ENCODE assay signal across 15 cellular contexts in genomic region chr17:66425751-66426396, GRCh38.
DNase-seq lines count a peak whose midpoint lies in the region; ATAC-seq and TF ChIP-seq lines count a peak whose summit lies in the region.
"Had no signal": no experiment of that assay in that cellular context is flagged by ENCODE, and none has a peak within 500 bp of the region (broad histone marks: within the 10 kb centered on the region; RNA-seq: fewer than 3 reads in every experiment).

No MANE protein-coding gene starts in this region.

- no peak overlapping the region for H3K18ac ChIP-seq in mesendoderm (ENCODE audit: low read length)

- POLR2A ChIA-PET in Caco-2 (lab: Charles Lee): no interaction called here

- no peak overlapping the region for H3K23ac ChIP-seq in mesendoderm (ENCODE audit: low read length)

- H2AK5ac ChIP-seq in mesendoderm (ENCODE audit: low read length): no peak overlapping the region

- no peak for ATAC-seq in activated T-helper 17 cell treated with anti-CD3 and anti-CD28 coated beads, Interleukin-2, amount 50 U/mL, for 72 hours (replicated peaks)
- no peak for ATAC-seq in HG03520 (IDR thresholded peaks at IDR 0.05; ENCODE audit: unreplicated experiment)
- ATAC-seq: heart left ventricle had no signal

- CTCF ChIA-PET in Caco-2 (lab: Charles Lee): interaction anchor here (0.6 kb wide), 1 partner anchor 34 kb away, joined by 6 read pairs; no protein-coding TSS in a partner anchor

- H3K79me1 ChIP-seq in mesendoderm (ENCODE audit: low read length): no peaks in the 10 kb centered on the region

- H2BK15ac ChIP-seq in mesendoderm (replicated peaks; ENCODE audit: low read depth): no peak overlapping the region

- H3K27ac Mint-ChIP-seq in Caco-2 (ENCODE audit: unreplicated experiment): peak overlapping the region; percentile 5
- H3K27ac Mint-ChIP-seq in activated T-helper 17 cell treated with anti-CD3 and anti-CD28 coated beads, Interleukin-2, amount 50 U/mL, for 72 hours: peak overlapping the region; percentile 85

- H3K9me3 ChIP-seq in Caco-2: no peaks in the 10 kb centered on the region
- H3K9me3 ChIP-seq in testis: no peaks in the 10 kb centered on the region
- H3K9me3 ChIP-seq: ascending aorta had no signal

- no peak for TF ChIP-seq POLR2A in testis (IDR thresholded peaks at IDR 0.05)

- H3K4me1 ChIP-seq in Caco-2 (peaks cover 25% of the 10 kb centered on the region), mesendoderm (ENCODE audit: control insufficient read depth, low read depth, low read length) (no peaks in the 10 kb centered on the region), testis (no peaks in the 10 kb centered on the region)
- H3K4me1 ChIP-seq: ascending aorta had no signal

- no peaks in the 10 kb centered on the region for H3K27me3 Mint-ChIP-seq in Caco-2 (ENCODE audit: insufficient read depth, unreplicated experiment)
- H3K27me3 Mint-ChIP-seq in activated T-helper 17 cell treated with anti-CD3 and anti-CD28 coated beads, Interleukin-2, amount 50 U/mL, for 72 hours: no peaks in the 10 kb centered on the region

- DNase-seq in Caco-2 (no peak), HK-2 (ENCODE audit: unreplicated experiment) (peak; percentile 54), mesendoderm (no peak), testis (no peak), SKM-1 treated with dmso at 0.1 percent for 144 hours (lab: John Stamatoyannopoulos, UW; ENCODE audit: unreplicated experiment) (no peak)
- DNase-seq: cortex of kidney, heart left ventricle, NCI-H345, posterior cingulate gyrus had no signal

- no peak overlapping the region for H3K27ac ChIP-seq in mesendoderm (ENCODE audit: low read depth, low read length)
- no peak overlapping the region for H3K27ac ChIP-seq in testis
- H3K27ac ChIP-seq: ascending aorta, BLaER1, heart left ventricle had no signal

- no TSS peak for BruUV-seq in Caco-2 (replicated peaks; lab: Mats Ljungman, UMichigan)

- no peak overlapping the region for H4K5ac ChIP-seq in mesendoderm (ENCODE audit: low read length)

- no peaks in the 10 kb centered on the region for H3K9me3 Mint-ChIP-seq in Caco-2 (ENCODE audit: unreplicated experiment)
- no peaks in the 10 kb centered on the region for H3K9me3 Mint-ChIP-seq in activated T-helper 17 cell treated with anti-CD3 and anti-CD28 coated beads, Interleukin-2, amount 50 U/mL, for 72 hours

- no peak overlapping the region for H3K4me3 Mint-ChIP-seq in Caco-2 (ENCODE audit: unreplicated experiment)
- peak overlapping the region; percentile 60 for H3K4me3 Mint-ChIP-seq in activated T-helper 17 cell treated with anti-CD3 and anti-CD28 coated beads, Interleukin-2, amount 50 U/mL, for 72 hours

- H3K4ac ChIP-seq in mesendoderm (ENCODE audit: low read depth, low read length): no peak overlapping the region

- no peak overlapping the region for H2BK120ac ChIP-seq in mesendoderm (ENCODE audit: low read depth, low read length)

- H3K36me3 Mint-ChIP-seq in Caco-2 (ENCODE audit: insufficient read depth, unreplicated experiment): peaks cover 6% of the 10 kb centered on the region
- peaks cover 6% of the 10 kb centered on the region for H3K36me3 Mint-ChIP-seq in activated T-helper 17 cell treated with anti-CD3 and anti-CD28 coated beads, Interleukin-2, amount 50 U/mL, for 72 hours (ENCODE audit: low read depth)

- WGBS in mesendoderm (ENCODE audit: extremely low coverage, insufficient coverage, low lambda C conversion rate): no CpG with 5 or more reads among the region's 12 CpGs
- WGBS in testis, 2 donors: 92 to 96% methylated on average over 12 of the region's 12 CpGs

- H3K36me3 ChIP-seq in Caco-2 (ENCODE audit: control insufficient read depth, insufficient read depth, low read length): no peaks in the 10 kb centered on the region
- H3K36me3 ChIP-seq in mesendoderm (ENCODE audit: control insufficient read depth, insufficient read depth, low read length): no peaks in the 10 kb centered on the region
- no peaks in the 10 kb centered on the region for H3K36me3 ChIP-seq in testis (ENCODE audit: low read depth, missing control alignments)
- H3K36me3 ChIP-seq: ascending aorta, BLaER1, heart left ventricle had no signal

- H3K9ac ChIP-seq in mesendoderm (ENCODE audit: low read length): no peak overlapping the region
- H3K9ac ChIP-seq: BLaER1 had no signal

- TF ChIP-seq CTCF in Caco-2 (IDR thresholded peaks at IDR 0.05; ENCODE audit: insufficient read depth in 1 of 2, low read depth in 1 of 2, low read length in 1 of 2, severe bottlenecking in 1 of 2, unreplicated experiment in 1 of 2) (no peak), testis (IDR thresholded peaks at IDR 0.05) (no peak)

- intact Hi-C loops in Caco-2 (cut with micrococcal nuclease; ENCODE audit: unreplicated experiment): loop anchor here (1.0 to 2.0 kb wide), 4 partner anchors 121 to 226 kb away; no protein-coding TSS in a partner anchor
- intact Hi-C loops in testis (cut with DNase I; ENCODE audit: low total_unique reads): no loop called here

- H3K4me3 ChIP-seq in Caco-2 (ENCODE audit: low read depth, low read length) (no peak overlapping the region), mesendoderm (ENCODE audit: low read length) (no peak overlapping the region), testis (no peak overlapping the region)
- H3K4me3 ChIP-seq: ascending aorta, BLaER1, GM12878, heart left ventricle, smooth muscle cell had no signal

- no peaks in the 10 kb centered on the region for H3K79me2 ChIP-seq in mesendoderm (ENCODE audit: control insufficient read depth, insufficient read depth, low read length)

- H3K27me3 ChIP-seq in Caco-2 (replicated peaks; ENCODE audit: control insufficient read depth, insufficient read depth, low read length): no peaks in the 10 kb centered on the region
- no peaks in the 10 kb centered on the region for H3K27me3 ChIP-seq in mesendoderm (ENCODE audit: insufficient read depth, low read length, poor library complexity)
- H3K27me3 ChIP-seq in testis: no peaks in the 10 kb centered on the region
- H3K27me3 ChIP-seq: ascending aorta, BLaER1, heart left ventricle had no signal

- H3K4me1 Mint-ChIP-seq in Caco-2 (ENCODE audit: low read depth, unreplicated experiment): peaks cover 21% of the 10 kb centered on the region
- H3K4me1 Mint-ChIP-seq in activated T-helper 17 cell treated with anti-CD3 and anti-CD28 coated beads, Interleukin-2, amount 50 U/mL, for 72 hours: peaks cover 58% of the 10 kb centered on the region

- H2BK5ac ChIP-seq in mesendoderm (ENCODE audit: low read length): no peak overlapping the region

- H3K4me2 ChIP-seq in mesendoderm (ENCODE audit: low read length): no peak overlapping the region
- H3K4me2 ChIP-seq: BLaER1, smooth muscle cell had no signal

- no peak overlapping the region for H4K8ac ChIP-seq in mesendoderm (ENCODE audit: low read depth, low read length)

- peak overlapping the region; percentile 35 for H3K56ac ChIP-seq in mesendoderm (ENCODE audit: low read length)
